31 cellular contexts compared by ENCODE assay signal in the genomic region with DNA sequence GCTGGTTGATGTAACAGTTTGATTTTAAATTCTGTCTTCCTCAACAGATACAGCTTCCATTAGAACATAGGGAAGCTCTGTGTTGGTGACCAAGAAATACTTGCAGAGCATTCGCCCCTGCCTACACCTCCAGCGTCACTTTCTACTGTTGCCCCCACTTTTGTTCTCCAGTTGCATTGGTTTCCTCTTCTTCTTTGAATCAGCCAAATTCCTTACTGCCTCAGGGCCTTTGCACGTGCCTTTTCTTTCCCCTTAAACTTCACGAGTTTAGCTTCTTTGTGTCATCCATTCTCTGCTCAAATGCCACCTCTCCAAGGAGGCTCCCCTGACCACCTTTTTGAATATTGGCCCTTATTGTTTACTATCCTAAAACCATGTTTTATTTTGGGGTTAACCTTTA. TPM values are rescaled to one million over a fixed set of nuclear protein-coding genes. Genes with fewer than 3 reads are reported as not detected.
"Had no signal": no experiment of that assay in that cellular context is flagged by ENCODE, and none has a peak within 500 bp of the region (broad histone marks: within the 10 kb centered on the region; RNA-seq: fewer than 3 reads in every experiment).

No MANE protein-coding gene starts in this region.

- ATAC-seq: effector memory CD8-positive, alpha-beta T cell; esophagus mucosa; gastrocnemius medialis; heart right ventricle; left cardiac atrium; left lung; left ventricle myocardium superior; lower lobe of right lung had no signal

- H3K27me3 ChIP-seq: colonic mucosa, gastrocnemius medialis had no signal

- H3K9me3 ChIP-seq: colonic mucosa, esophagus squamous epithelium, gastrocnemius medialis, left lung, lower lobe of right lung had no signal

- FAIRE-seq: endometrium, islet of Langerhans, keratinocyte had no signal

- DNase-seq: colonic mucosa; cortex of kidney; effector CD8-positive, alpha-beta T cell; effector memory CD8-positive, alpha-beta T cell; endodermal cell; erythroblast; esophagus squamous epithelium; foreskin fibroblast; foreskin melanocyte; gastrocnemius medialis; glutamatergic neuron; head of caudate nucleus; heart right ventricle; hippocampal formation; left cardiac atrium; left lung; left ventricle myocardium superior; lower lobe of right lung; mesendoderm; midbrain had no signal

- H3K4me3 ChIP-seq: colonic mucosa, esophagus squamous epithelium, gastrocnemius medialis, heart right ventricle, left lung, lower lobe of right lung had no signal

- H3K36me3 ChIP-seq: colonic mucosa, esophagus squamous epithelium, gastrocnemius medialis, heart right ventricle, left lung, lower lobe of right lung had no signal

- H3K4me1 ChIP-seq: colonic mucosa, gastrocnemius medialis, heart right ventricle, left lung, lower lobe of right lung had no signal

- H3K27ac ChIP-seq: colonic mucosa, epithelial cell of prostate, esophagus squamous epithelium, gastrocnemius medialis, heart right ventricle, left lung, lower lobe of right lung had no signal

RNA-seq across cellular contexts. Expression of a gene that starts 5.7 kb away (rescaled TPM):
- total RNA-seq: colonic mucosa, dermis microvascular lymphatic vessel endothelial cell, endodermal cell, gastrocnemius medialis, glomerular endothelial cell, heart right ventricle, left ventricle myocardium superior, lower lobe of right lung, lung microvascular endothelial cell, mononuclear cell, mucosa of gallbladder had no signal
- polyA plus RNA-seq: heart right ventricle had no signal

RNA-seq across cellular contexts. Expression of a gene that starts 22.3 kb away (rescaled TPM):
- total RNA-seq: colonic mucosa, dermis microvascular lymphatic vessel endothelial cell, gastrocnemius medialis, glomerular endothelial cell, heart right ventricle, left cardiac atrium, left lung, left ventricle myocardium superior, lower lobe of right lung, lung microvascular endothelial cell, mononuclear cell had no signal
- polyA plus RNA-seq: heart right ventricle had no signal

RNA-seq across cellular contexts. Expression of a gene that starts 35.9 kb away (rescaled TPM):
- total RNA-seq: dermis microvascular lymphatic vessel endothelial cell, endodermal cell, esophagus mucosa, esophagus squamous epithelium, gastrocnemius medialis, glomerular endothelial cell, heart right ventricle, kidney epithelial cell, left cardiac atrium, left lung, left ventricle myocardium superior, lower lobe of right lung, lung microvascular endothelial cell, mucosa of gallbladder had no signal
- polyA plus RNA-seq: heart right ventricle, keratinocyte had no signal

RNA-seq across cellular contexts. Expression of a gene that starts 36.6 kb away (rescaled TPM):
- total RNA-seq: colonic mucosa, dermis microvascular lymphatic vessel endothelial cell, endodermal cell, gastrocnemius medialis, glomerular endothelial cell, heart right ventricle, left ventricle myocardium superior, lower lobe of right lung, lung microvascular endothelial cell, mononuclear cell had no signal

RNA-seq across cellular contexts. Expression of a gene that starts 54.3 kb away (rescaled TPM):
- total RNA-seq: colonic mucosa, dermis microvascular lymphatic vessel endothelial cell, gastrocnemius medialis, glomerular endothelial cell, heart right ventricle, left lung, left ventricle myocardium superior, lower lobe of right lung, lung microvascular endothelial cell, mononuclear cell had no signal
- polyA plus RNA-seq: heart right ventricle had no signal
